Comparison of ENCODE assay signal across 23 cellular contexts in the genomic region with DNA sequence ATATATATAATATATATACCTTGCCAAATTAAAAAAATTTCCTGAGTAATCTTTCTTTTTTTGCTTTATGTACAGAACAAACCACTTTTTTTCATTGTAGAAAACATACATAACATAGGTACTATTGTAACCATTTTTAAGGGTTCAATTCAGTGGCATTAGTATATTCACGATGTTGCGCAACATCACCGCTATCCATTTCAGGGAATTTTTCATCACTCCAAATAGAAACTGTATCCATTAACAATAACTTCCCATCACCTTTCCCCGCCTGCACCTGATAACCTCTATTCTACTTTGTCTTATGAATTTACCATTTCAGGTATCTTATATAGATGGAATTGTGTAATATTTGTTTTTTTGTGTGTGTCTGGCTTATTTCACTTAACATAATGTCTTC.
DNase-seq lines count a peak whose midpoint lies in the region; ATAC-seq, FAIRE-seq and TF ChIP-seq lines count a peak whose summit lies in the region.
"Had no signal": no experiment of that assay in that cellular context is flagged by ENCODE, and none has a peak within 500 bp of the region (broad histone marks: within the 10 kb centered on the region; RNA-seq: fewer than 3 reads in every experiment).

No MANE protein-coding gene starts in this region.

- DNase-seq in HepG2 (ENCODE audit: low spot score), result no peak
- no peak for DNase-seq in right lobe of liver
- DNase-seq in IMR-90, result no peak
- DNase-seq in K562 (ENCODE audit: extremely low read depth in 1 of 4, low spot score in 3 of 4), result no peak
- DNase-seq in esophagus muscularis mucosa (ENCODE audit: extremely low spot score), result peak; percentile 12
- DNase-seq in activated effector memory CD4-positive, alpha-beta T cell treated with Interleukin-2 at 50 U/mL for 16 hours, result no peak
- no peak for DNase-seq in aorta
- DNase-seq: ACHN; BE2C; C1 segment of cervical spinal cord; Caco-2; Calu3; CD4-positive, alpha-beta memory T cell; CD4-positive, CD25-positive, alpha-beta regulatory T cell; CD8-positive, alpha-beta memory T cell; DMS79 treated with DMSO at 0.1 percent for 48 hours; GF-D8 had no signal

- H2BK120ac ChIP-seq in IMR-90 (ENCODE audit: low read depth, low read length), result no peak overlapping the region

- H3K9ac ChIP-seq in HepG2 (ENCODE audit: insufficient read depth, low read depth, low read length) (no peak overlapping the region), IMR-90 (ENCODE audit: low read depth, low read length) (no peak overlapping the region), K562 (ENCODE audit: insufficient read depth in 1 of 2, low read depth in 2 of 2, low read length in 2 of 2) (no peak overlapping the region)
- H3K9ac ChIP-seq: BLaER1 had no signal

- FAIRE-seq in HepG2 (lab: Jason Lieb, UNC), result no peak
- no peak for FAIRE-seq in K562 (lab: Jason Lieb, UNC)
- FAIRE-seq: G401.6, GM12891, GM19239 had no signal

- in situ Hi-C loops in HepG2 (cut with HindIII; ENCODE audit: extremely low pct_ligation_motif_present, low pct_unique_long_range_greater_than_20kb) (no loop called here), IMR-90 (cut with MboI; ENCODE audit: low sequenced_read_pairs) (no loop called here), K562 (cut with MboI) (no loop called here)

- TF ChIP-seq POLR2A in HepG2 (IDR thresholded peaks at IDR 0.05; ENCODE audit: insufficient read depth in 1 of 2, low read depth in 2 of 2, low read length in 2 of 2) (no peak), right lobe of liver (IDR thresholded peaks at IDR 0.05) (no peak), IMR-90 (IDR thresholded peaks at IDR 0.05; ENCODE audit: low read depth, low read length) (no peak), K562 (conservative IDR thresholded peaks at IDR 0.05) (no peak), esophagus muscularis mucosa (IDR thresholded peaks at IDR 0.05; ENCODE audit: low read depth) (no peak)

- WGBS in HepG2 (ENCODE audit: low lambda C conversion rate), result 78% methylated on average over 4 of the region's 4 CpGs
- WGBS in right lobe of liver (ENCODE audit: insufficient coverage, low coverage, low lambda C conversion rate, missing lambda C conversion rate), result 98% methylated on average over 4 of the region's 4 CpGs
- 94% methylated on average over 3 of the region's 4 CpGs; no CpG with 5 or more reads in 1 of the 2 experiments for WGBS in IMR-90 (ENCODE audit: extremely low coverage in 2 of 2, insufficient read length in 1 of 2), 2 experiments
- WGBS in K562 (ENCODE audit: insufficient coverage, low coverage, missing lambda C conversion rate), result 40% methylated on average over 4 of the region's 4 CpGs
- WGBS in esophagus muscularis mucosa, result 95% methylated on average over 4 of the region's 4 CpGs
- 97 to 99% methylated on average over 4 of the region's 4 CpGs for WGBS in aorta, 2 donors

- no peak overlapping the region for H3K4me3 ChIP-seq in HepG2 (replicated peaks in 1 of 3; ENCODE audit: insufficient read depth in 1 of 3, low read depth in 2 of 3, low read length in 3 of 3)
- no peak overlapping the region for H3K4me3 ChIP-seq in right lobe of liver
- H3K4me3 ChIP-seq in IMR-90 (ENCODE audit: insufficient read depth, low read depth, low read length), result no peak overlapping the region
- H3K4me3 ChIP-seq in K562, result no peak overlapping the region
- H3K4me3 ChIP-seq in esophagus muscularis mucosa, result no peak overlapping the region
- H3K4me3 ChIP-seq in aorta (ENCODE audit: low read length in 2 of 2), result no peak overlapping the region
- H3K4me3 ChIP-seq: BLaER1 had no signal

- no peak overlapping the region for H2AK5ac ChIP-seq in IMR-90 (ENCODE audit: low read depth, low read length)

- H3K4ac ChIP-seq in IMR-90 (ENCODE audit: low read depth, low read length), result no peak overlapping the region

- TF ChIP-seq EP300 in HepG2 (IDR thresholded peaks at IDR 0.05; ENCODE audit: low read depth in 2 of 2, low read length in 2 of 2) (no peak), HepG2 (CRISPR knock-in tag; IDR thresholded peaks at IDR 0.05; ENCODE audit: borderline replicate concordance) (no peak), K562 (IDR thresholded peaks at IDR 0.05; ENCODE audit: low read length) (no peak), esophagus muscularis mucosa (IDR thresholded peaks at IDR 0.05) (no peak)

- no peak overlapping the region for H3K27ac ChIP-seq in HepG2 (ENCODE audit: extremely low read length, insufficient read depth, low read length)
- no peak overlapping the region for H3K27ac ChIP-seq in right lobe of liver
- no peak overlapping the region for H3K27ac ChIP-seq in IMR-90 (ENCODE audit: insufficient read depth, low read length)
- H3K27ac ChIP-seq in K562 (ENCODE audit: extremely low read depth, low read depth, low read length), result no peak overlapping the region
- H3K27ac ChIP-seq in esophagus muscularis mucosa (replicated peaks in 1 of 4), result no peak overlapping the region
- H3K27ac ChIP-seq in aorta (ENCODE audit: low read depth in 1 of 2, low read length in 2 of 2), result no peak overlapping the region
- H3K27ac ChIP-seq: 22Rv1, BLaER1 had no signal

- H2AK9ac ChIP-seq in IMR-90 (replicated peaks; ENCODE audit: low read depth, low read length, poor library complexity), result no peak overlapping the region

- H4K5ac ChIP-seq in IMR-90 (ENCODE audit: low read depth, low read length), result no peak overlapping the region

- H2AFZ ChIP-seq in HepG2 (ENCODE audit: low read length), result no peak overlapping the region
- H2AFZ ChIP-seq in IMR-90 (replicated peaks; ENCODE audit: low read length, poor library complexity), result no peak overlapping the region
- no peak overlapping the region for H2AFZ ChIP-seq in K562 (ENCODE audit: low read depth, low read length)

- no peak overlapping the region for H3K23ac ChIP-seq in IMR-90 (ENCODE audit: low read depth, low read length)

- H3K9me1 ChIP-seq in IMR-90 (ENCODE audit: insufficient read depth, low read length) (no peaks in the 10 kb centered on the region), K562 (ENCODE audit: control insufficient read depth, insufficient read depth, low read length) (no peaks in the 10 kb centered on the region)

- TF ChIP-seq RAD21 in HepG2 (CRISPR knock-in tag; IDR thresholded peaks at IDR 0.05) (no peak), IMR-90 (IDR thresholded peaks at IDR 0.05; ENCODE audit: low read length) (no peak), K562 (CRISPR knock-in tag; conservative IDR thresholded peaks at IDR 0.05 in 1 of 2, IDR thresholded peaks at IDR 0.05 in 1 of 2) (no peak)

- H3K36me3 ChIP-seq in HepG2 (replicated peaks in 1 of 2; ENCODE audit: control insufficient read depth in 1 of 2, insufficient read depth in 2 of 2, low read length in 2 of 2) (no peaks in the 10 kb centered on the region), right lobe of liver (no peaks in the 10 kb centered on the region), IMR-90 (ENCODE audit: control insufficient read depth, insufficient read depth, low read length) (no peaks in the 10 kb centered on the region), K562 (ENCODE audit: control insufficient read depth, insufficient read depth, low read length) (no peaks in the 10 kb centered on the region), esophagus muscularis mucosa (no peaks in the 10 kb centered on the region), aorta (ENCODE audit: control insufficient read depth in 1 of 2, insufficient read depth in 2 of 2, low read length in 1 of 2) (no peaks in the 10 kb centered on the region)
- H3K36me3 ChIP-seq: BE2C had no signal

- POLR2A ChIA-PET in HepG2 (lab: Yijun Ruan, JAX), result no interaction called here
- POLR2A ChIA-PET in IMR-90 (lab: Charles Lee; ENCODE audit: unreplicated experiment), result no interaction called here
- POLR2A ChIA-PET in K562 (lab: Yijun Ruan, JAX), result no interaction called here

- no peaks in the 10 kb centered on the region for H3K79me1 ChIP-seq in IMR-90 (ENCODE audit: low read depth in 1 of 2, low read length in 2 of 2)

- H2BK20ac ChIP-seq in IMR-90 (ENCODE audit: low read depth, low read length), result no peak overlapping the region

- H3K4me2 ChIP-seq in HepG2 (ENCODE audit: low read depth, low read length) (no peak overlapping the region), IMR-90 (ENCODE audit: low read depth, low read length) (no peak overlapping the region), K562 (ENCODE audit: insufficient read depth, low read length) (no peak overlapping the region)
- H3K4me2 ChIP-seq: BLaER1 had no signal

- no peak overlapping the region for H4K91ac ChIP-seq in IMR-90 (ENCODE audit: insufficient read depth, low read depth, low read length)

- intact Hi-C loops in HepG2 (cut with micrococcal nuclease; ENCODE audit: unreplicated experiment) (no loop called here), right lobe of liver (cut with DNase I) (no loop called here), IMR-90 (cut with micrococcal nuclease) (no loop called here), K562 (cut with micrococcal nuclease) (no loop called here), esophagus muscularis mucosa (cut with DNase I) (no loop called here), aorta (cut with DNase I) (no loop called here)

- TF ChIP-seq CTCF in HepG2 (CRISPR knock-in tag; IDR thresholded peaks at IDR 0.05), result no peak
- no peak for TF ChIP-seq CTCF in right lobe of liver (IDR thresholded peaks at IDR 0.05)
- no peak for TF ChIP-seq CTCF in IMR-90 (conservative IDR thresholded peaks at IDR 0.05; ENCODE audit: low read depth, low read length)
- no peak for TF ChIP-seq CTCF in K562 (IDR thresholded peaks at IDR 0.05 in 2 of 3, conservative IDR thresholded peaks at IDR 0.05 in 1 of 3; ENCODE audit: insufficient read depth in 2 of 3, low read depth in 1 of 3, low read length in 3 of 3)
- TF ChIP-seq CTCF in esophagus muscularis mucosa (IDR thresholded peaks at IDR 0.05), result no peak

- H3K79me2 ChIP-seq in HepG2 (ENCODE audit: insufficient read depth, low read length) (no peaks in the 10 kb centered on the region), K562 (ENCODE audit: control insufficient read depth, insufficient read depth, low read length) (no peaks in the 10 kb centered on the region)

- no peak overlapping the region for H2BK5ac ChIP-seq in IMR-90 (ENCODE audit: low read depth, low read length, poor library complexity, severe bottlenecking)

- CTCF ChIA-PET in HepG2 (lab: Yijun Ruan, JAX; ENCODE audit: low intra/inter-chr PET ratio, low total read pairs) (no interaction called here), IMR-90 (lab: Yijun Ruan, JAX) (interaction anchor here (0.7 kb wide), 1 partner anchor 8 kb away, joined by 3 read pairs; no protein-coding TSS in a partner anchor), K562 (lab: Yijun Ruan, JAX; ENCODE audit: low intra/inter-chr PET ratio) (no interaction called here)

- no peak for ATAC-seq in HepG2
- ATAC-seq in right lobe of liver, result no peak
- no peak for ATAC-seq in IMR-90 (ENCODE audit: low read depth)
- ATAC-seq in K562, result no peak
- no peak for ATAC-seq in GM21367 (IDR thresholded peaks at IDR 0.05; ENCODE audit: unreplicated experiment)
- no peak for ATAC-seq in aorta (ENCODE audit: low FRiP score)

- H3K18ac ChIP-seq in IMR-90 (ENCODE audit: low read depth, low read length), result no peak overlapping the region

- dilution Hi-C loops in IMR-90 (cut with HindIII; ENCODE audit: low sequenced_read_pairs, unreplicated experiment), result no loop called here

- no peaks in the 10 kb centered on the region for H4K20me1 ChIP-seq in HepG2 (ENCODE audit: insufficient read depth, low read length)
- H4K20me1 ChIP-seq in IMR-90 (ENCODE audit: insufficient read depth, low read length), result no peaks in the 10 kb centered on the region
- H4K20me1 ChIP-seq in K562 (replicated peaks; ENCODE audit: control insufficient read depth, insufficient read depth, low read length), result no peaks in the 10 kb centered on the region
- H4K20me1 ChIP-seq: BLaER1 had no signal

- no peaks in the 10 kb centered on the region; a peak in 1 of 5 replicates for H3K27me3 ChIP-seq in HepG2 (ENCODE audit: control insufficient read depth in 1 of 2, insufficient read depth in 2 of 2, low read length in 2 of 2)
- H3K27me3 ChIP-seq in right lobe of liver, result no peaks in the 10 kb centered on the region
- H3K27me3 ChIP-seq in IMR-90 (ENCODE audit: control insufficient read depth, insufficient read depth, low read length), result no peaks in the 10 kb centered on the region
- H3K27me3 ChIP-seq in K562 (ENCODE audit: control insufficient read depth in 2 of 2, insufficient read depth in 2 of 2, low read length in 2 of 2), result peaks cover 7 to 12% of the 10 kb centered on the region in 2 experiments; a peak in 3 of 5 replicates
- no peaks in the 10 kb centered on the region for H3K27me3 ChIP-seq in esophagus muscularis mucosa
- no peaks in the 10 kb centered on the region for H3K27me3 ChIP-seq in aorta (ENCODE audit: control insufficient read depth in 1 of 2, insufficient read depth in 2 of 2, low read length in 1 of 2)
- H3K27me3 ChIP-seq: BE2C, BLaER1 had no signal

- H3K4me1 ChIP-seq in HepG2 (ENCODE audit: insufficient read depth, low read length) (peaks cover 12% of the 10 kb centered on the region), right lobe of liver (no peaks in the 10 kb centered on the region), IMR-90 (ENCODE audit: control insufficient read depth, insufficient read depth, low read length) (no peaks in the 10 kb centered on the region), K562 (replicated peaks in 1 of 2; ENCODE audit: control insufficient read depth in 2 of 2, insufficient read depth in 2 of 2, low read length in 2 of 2) (no peaks in the 10 kb centered on the region), esophagus muscularis mucosa (peaks cover 4 to 13% (median 12%) of the 10 kb centered on the region in 4 donors), aorta (ENCODE audit: control insufficient read depth in 1 of 2, insufficient read depth in 2 of 2, low read length in 2 of 2) (no peaks in the 10 kb centered on the region)
- H3K4me1 ChIP-seq: Caco-2 had no signal

- H3K9me3 ChIP-seq in HepG2 (ENCODE audit: low read length), result no peaks in the 10 kb centered on the region
- no peaks in the 10 kb centered on the region for H3K9me3 ChIP-seq in right lobe of liver
- no peaks in the 10 kb centered on the region for H3K9me3 ChIP-seq in IMR-90 (ENCODE audit: control insufficient read depth, insufficient read depth, low read length)
- H3K9me3 ChIP-seq in K562 (replicated peaks; ENCODE audit: control insufficient read depth, insufficient read depth, low read depth, low read length), result no peaks in the 10 kb centered on the region
- no peaks in the 10 kb centered on the region for H3K9me3 ChIP-seq in esophagus muscularis mucosa
- no peaks in the 10 kb centered on the region for H3K9me3 ChIP-seq in aorta (ENCODE audit: control insufficient read depth, low read length)
- H3K9me3 ChIP-seq: BE2C, BLaER1, Caco-2 had no signal

- no peak overlapping the region for H2BK15ac ChIP-seq in IMR-90 (ENCODE audit: low read depth, low read length)

- H4K8ac ChIP-seq in IMR-90 (ENCODE audit: low read depth in 2 of 2, low read length in 2 of 2), result no peak overlapping the region

- no peak overlapping the region for H3K56ac ChIP-seq in IMR-90 (ENCODE audit: extremely low read depth, insufficient read depth, low read length)

- BruUV-seq in HepG2 (replicated peaks; lab: Mats Ljungman, UMichigan), result no TSS peak
- BruUV-seq in IMR-90 (replicated peaks; lab: Mats Ljungman, UMichigan), result no TSS peak
- BruUV-seq in K562 (replicated peaks; lab: Mats Ljungman, UMichigan), result no TSS peak

- H3K14ac ChIP-seq in IMR-90 (replicated peaks; ENCODE audit: low read depth, low read length), result no peak overlapping the region

Comparison
In these comparisons a context has a peak if more than half of its experiments do, and no peak if none do; other contexts are left out.
1. Of the 241 proteins assayed by ChIP-seq in both HepG2 and K562: peak only in HepG2: none; only in K562: IRF9; in both: CEBPB and CEBPG; in neither: 238.